ENCODE assay signal across 1 cellular context in genomic region chr11:37505406-37505805, GRCh38.
TF ChIP-seq lines count a peak whose summit lies in the region.

No MANE protein-coding gene starts in this region.

TF ChIP-seq in GM23338, 12 proteins besides CTCF, POLR2A, EP300 and RAD21:
- TF ChIP-seq EZH2phosphoT487 (IDR thresholded peaks at IDR 0.05; ENCODE audit: unreplicated experiment), result no peak
